ENCODE assay signal across 9 cellular contexts in the genomic region with DNA sequence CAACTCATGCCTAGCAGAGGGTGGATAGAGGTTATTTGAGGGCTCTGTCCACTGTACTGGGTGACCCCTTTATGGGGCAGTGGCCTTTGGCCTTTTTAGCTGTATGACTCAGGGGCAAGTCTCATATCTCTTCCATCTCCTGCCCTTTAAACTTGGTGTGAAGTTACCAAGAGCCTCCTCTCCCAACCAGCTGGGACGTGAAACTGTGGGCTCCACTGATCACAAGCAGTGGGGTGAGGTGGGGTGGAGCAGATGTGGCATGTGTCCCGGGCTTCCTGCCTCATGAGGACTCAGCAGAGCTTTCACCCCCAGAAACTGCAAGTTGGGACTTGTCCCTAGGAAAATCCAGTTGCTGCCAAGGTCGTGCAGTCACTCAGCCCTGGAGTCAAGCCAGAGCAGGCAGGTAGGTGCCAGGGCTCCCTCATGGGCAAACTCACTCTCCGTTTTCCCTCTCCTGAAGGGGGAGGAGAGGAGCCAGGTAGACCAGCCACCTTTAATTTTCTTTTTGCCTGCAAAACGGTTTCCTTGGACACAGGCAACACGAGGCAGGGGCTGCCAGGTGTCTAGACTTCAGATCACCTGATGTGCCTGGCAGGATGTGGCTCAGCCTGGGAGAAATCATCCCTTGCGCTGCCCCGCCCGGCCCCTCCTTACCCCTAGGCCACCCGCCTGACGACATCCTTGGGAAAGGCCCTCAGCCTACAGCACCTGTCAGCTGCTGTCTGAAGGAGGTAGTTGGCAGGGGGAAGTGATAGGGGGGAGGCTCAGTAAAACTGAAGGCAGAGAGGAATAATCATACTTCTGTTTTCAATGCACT. TPM values are rescaled to one million over a fixed set of nuclear protein-coding genes. Genes with fewer than 3 reads are reported as not detected.
DNase-seq lines count a peak whose midpoint lies in the region; ATAC-seq lines count a peak whose summit lies in the region.
"Had no signal": no experiment of that assay in that cellular context is flagged by ENCODE, and none has a peak within 500 bp of the region (broad histone marks: within the 10 kb centered on the region; RNA-seq: fewer than 3 reads in every experiment).

No MANE protein-coding gene starts in this region.

- peaks cover 4% of the 10 kb centered on the region for H3K4me1 ChIP-seq in iPS-15b (ENCODE audit: control insufficient read depth, insufficient read depth, low read length)

- no peaks in the 10 kb centered on the region for H3K9me3 ChIP-seq in iPS-15b (ENCODE audit: control insufficient read depth, insufficient read depth, low read length)

- peaks cover 53% of the 10 kb centered on the region for H3K36me3 Mint-ChIP-seq in activated T-helper 1 cell treated with anti-CD3 and anti-CD28 coated beads, Interleukin-12 subunit alpha, Interleukin-12 subunit beta, Interleukin-2, Interleukin-4 antibody, amounts not matched to agents 30 ng/mL and 10 ng/mL and 1 ng/mL, durations not matched to agents 14 hours and 24 hours and 36 hours (ENCODE audit: low read depth)

- no peak overlapping the region for H3K4me3 ChIP-seq in iPS-15b (ENCODE audit: low read depth, low read length)

- intact Hi-C loops in activated T-helper 1 cell treated with anti-CD3 and anti-CD28 coated beads, Interleukin-12 subunit alpha, Interleukin-12 subunit beta, Interleukin-2, Interleukin-4 antibody, amounts not matched to agents 30 ng/mL and 10 ng/mL and 1 ng/mL, durations not matched to agents 14 hours and 24 hours and 36 hours (cut with micrococcal nuclease): loop anchor here (5.0 kb wide), 1 partner anchor 190 kb away; the partner anchor contains the start of gene PPIL1

- peaks cover 19% of the 10 kb centered on the region for H3K27me3 ChIP-seq in iPS-15b (ENCODE audit: control insufficient read depth, insufficient read depth, low read length)

- H3K4me1 Mint-ChIP-seq in activated T-helper 1 cell treated with anti-CD3 and anti-CD28 coated beads, Interleukin-12 subunit alpha, Interleukin-12 subunit beta, Interleukin-2, Interleukin-4 antibody, amounts not matched to agents 30 ng/mL and 10 ng/mL and 1 ng/mL, durations not matched to agents 14 hours and 24 hours and 36 hours (ENCODE audit: low read depth): peaks cover 62% of the 10 kb centered on the region

- ATAC-seq in HG03175 (IDR thresholded peaks at IDR 0.05; ENCODE audit: unreplicated experiment): peak; percentile 30
- no peak for ATAC-seq in GM21717 (IDR thresholded peaks at IDR 0.05; ENCODE audit: unreplicated experiment)

- H3K4me3 Mint-ChIP-seq in activated T-helper 1 cell treated with anti-CD3 and anti-CD28 coated beads, Interleukin-12 subunit alpha, Interleukin-12 subunit beta, Interleukin-2, Interleukin-4 antibody, amounts not matched to agents 30 ng/mL and 10 ng/mL and 1 ng/mL, durations not matched to agents 14 hours and 24 hours and 36 hours: peak overlapping the region; percentile 97

- H3K9ac ChIP-seq in iPS-15b (ENCODE audit: low read depth, low read length): peak overlapping the region; percentile 4

- H3K9me3 Mint-ChIP-seq in activated T-helper 1 cell treated with anti-CD3 and anti-CD28 coated beads, Interleukin-12 subunit alpha, Interleukin-12 subunit beta, Interleukin-2, Interleukin-4 antibody, amounts not matched to agents 30 ng/mL and 10 ng/mL and 1 ng/mL, durations not matched to agents 14 hours and 24 hours and 36 hours: no peaks in the 10 kb centered on the region

- H3K27ac Mint-ChIP-seq in activated T-helper 1 cell treated with anti-CD3 and anti-CD28 coated beads, Interleukin-12 subunit alpha, Interleukin-12 subunit beta, Interleukin-2, Interleukin-4 antibody, amounts not matched to agents 30 ng/mL and 10 ng/mL and 1 ng/mL, durations not matched to agents 14 hours and 24 hours and 36 hours: peak overlapping the region; percentile 89

- DNase-seq in DMS79 (lab: John Stamatoyannopoulos, UW) (peak; percentile 99), NOMO-1 (lab: John Stamatoyannopoulos, UW; ENCODE audit: unreplicated experiment in 2 of 2) (peak; percentile 56 to 75), NCI-H1092 (lab: John Stamatoyannopoulos, UW) (no peak)
- DNase-seq in activated T-helper 1 cell treated with anti-CD3 and anti-CD28 coated beads, Interleukin-12 subunit alpha, Interleukin-12 subunit beta, Interleukin-2, Interleukin-4 antibody, amounts not matched to agents 30 ng/mL and 10 ng/mL and 1 ng/mL, durations not matched to agents 14 hours and 24 hours and 36 hours (ENCODE audit: low spot score): peak; percentile 73
- DNase-seq in stimulated activated CD4-positive, alpha-beta T cell treated with anti-CD3 and anti-CD28 coated beads, Interleukin-4, amount 100 ng/mL, for 4 hours: peak; percentile 57 to 66

- peaks cover 2% of the 10 kb centered on the region for H3K27me3 Mint-ChIP-seq in activated T-helper 1 cell treated with anti-CD3 and anti-CD28 coated beads, Interleukin-12 subunit alpha, Interleukin-12 subunit beta, Interleukin-2, Interleukin-4 antibody, amounts not matched to agents 30 ng/mL and 10 ng/mL and 1 ng/mL, durations not matched to agents 14 hours and 24 hours and 36 hours (ENCODE audit: insufficient read depth)

- peaks cover 13% of the 10 kb centered on the region for H3K36me3 ChIP-seq in iPS-15b (ENCODE audit: control insufficient read depth, insufficient read depth, low read length)

RNA-seq across cellular contexts. Expression of gene CDKN1A, which starts 4.0 kb away (rescaled TPM):
- total RNA-seq in activated T-helper 1 cell treated with anti-CD3 and anti-CD28 coated beads, Interleukin-12 subunit alpha, Interleukin-12 subunit beta, Interleukin-2, Interleukin-4 antibody, amounts not matched to agents 30 ng/mL and 10 ng/mL and 1 ng/mL, durations not matched to agents 14 hours and 24 hours and 36 hours: 105 and 107 TPM in 2 replicates

RNA-seq across cellular contexts. Expression of gene RAB44, which starts 15.1 kb away (rescaled TPM):
- total RNA-seq in activated T-helper 1 cell treated with anti-CD3 and anti-CD28 coated beads, Interleukin-12 subunit alpha, Interleukin-12 subunit beta, Interleukin-2, Interleukin-4 antibody, amounts not matched to agents 30 ng/mL and 10 ng/mL and 1 ng/mL, durations not matched to agents 14 hours and 24 hours and 36 hours: 0.05 and 0.10 TPM in 2 replicates
- total RNA-seq: NCI-H460 had no signal
